14 cellular contexts compared by ENCODE assay signal in genomic region chr4:126991965-126992364, GRCh38.
A peak's percentile ranks its signal among the peaks of the same experiment; 100 is the strongest.
DNase-seq lines count a peak whose midpoint lies in the region; TF ChIP-seq lines count a peak whose summit lies in the region.
"Had no signal": no experiment of that assay in that cellular context is flagged by ENCODE, and none has a peak within 500 bp of the region (broad histone marks: within the 10 kb centered on the region; RNA-seq: fewer than 3 reads in every experiment).

No MANE protein-coding gene starts in this region.

- peak; percentile 62 for DNase-seq in AG09309 (ENCODE audit: low read depth)
- peak; percentile 16 for DNase-seq in HFF-Myc (ENCODE audit: extremely low read depth, low read depth)
- peak; percentile 29 for DNase-seq in cerebellar cortex (ENCODE audit: low spot score)
- peak; percentile 5 for DNase-seq in kidney tubule cell (ENCODE audit: low spot score)
- no peak for DNase-seq in NCI-H774 (lab: John Stamatoyannopoulos, UW)
- DNase-seq in NCI-H526 treated with DMSO at 0.1 percent for 48 hours (lab: John Stamatoyannopoulos, UW): no peak
- no peak for DNase-seq in D341Med (ENCODE audit: low spot score)
- no peak for DNase-seq in central memory CD4-positive, alpha-beta T cell
- DNase-seq: activated CD4-positive, alpha-beta memory T cell treated with anti-CD3 and anti-CD28 coated beads, Interleukin-2, amount 10 ng/mL, durations not matched to agents 7 days and 5 days; adrenal gland; left lung; naive thymus-derived CD4-positive, alpha-beta T cell; NCI-H2029 treated with DMSO at 0.1 percent for 48 hours; NCI-H524 had no signal

- TF ChIP-seq CTCF in AG09309 (IDR thresholded peaks at IDR 0.05; ENCODE audit: control insufficient read depth, insufficient read depth, low read depth, low read length, missing control alignments) (no peak), HFF-Myc (IDR thresholded peaks at IDR 0.05; ENCODE audit: low read depth, low read length, missing control alignments) (no peak)

- no peak overlapping the region for H3K4me3 ChIP-seq in AG09309 (ENCODE audit: control insufficient read depth, low read depth, low read length)
- H3K4me3 ChIP-seq in HFF-Myc (replicated peaks; ENCODE audit: low read depth, low read length): no peak overlapping the region
- H3K4me3 ChIP-seq: adrenal gland, left lung had no signal

Comparison
In these comparisons a context has a peak if more than half of its experiments do, and no peak if none do; other contexts are left out.
1. DNase-seq: peak in AG09309 (single experiment), HFF-Myc (single experiment), cerebellar cortex (single experiment) and kidney tubule cell (single experiment); none in NCI-H774 (single experiment), NCI-H526 treated with DMSO at 0.1 percent for 48 hours (single experiment), D341Med (single experiment) and central memory CD4-positive, alpha-beta T cell (single experiment).